Comparison of ENCODE assay signal across 1 cellular context in the genomic region with DNA sequence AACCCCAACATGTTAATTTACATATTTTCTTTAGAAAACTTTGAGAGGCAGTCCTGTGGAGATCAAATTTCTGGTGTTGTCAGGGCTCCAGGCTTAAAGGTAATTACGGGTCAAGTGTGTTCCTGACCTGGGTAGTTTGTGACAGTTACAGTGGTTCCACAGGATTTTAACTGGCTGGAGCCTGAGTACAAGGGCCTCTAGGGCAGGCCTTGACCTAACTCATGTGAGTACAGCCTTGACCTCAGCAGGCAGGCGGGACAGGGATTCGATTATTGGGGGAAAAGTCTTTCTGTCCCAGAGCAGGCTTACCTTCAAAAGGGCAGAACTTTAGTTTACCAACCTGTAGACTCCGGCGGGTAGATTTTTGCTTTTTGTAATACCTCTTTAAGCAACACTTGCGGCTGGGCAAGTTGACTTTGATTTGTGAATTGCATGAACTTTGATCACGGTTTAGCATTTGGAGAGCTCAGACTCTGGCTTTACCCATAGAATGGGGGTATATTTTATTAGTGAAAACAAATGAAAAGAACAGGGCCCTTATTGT.
TF ChIP-seq lines count a peak whose summit lies in the region.

No MANE protein-coding gene starts in this region.

TF ChIP-seq in HepG2, 621 proteins besides CTCF, POLR2A, EP300 and RAD21 (continued from another document and continues in another):
- TF ChIP-seq ZNF362 (CRISPR knock-in tag; IDR thresholded peaks at IDR 0.05; ENCODE audit: borderline replicate concordance) (peak; percentile 73; the same call in 1 of the 2 replicates), RCOR2 (CRISPR knock-in tag; IDR thresholded peaks at IDR 0.05) (peak; percentile 60), KLF16 (CRISPR knock-in tag; IDR thresholded peaks at IDR 0.05) (0 out of 4 replicates have a peak, but pooled peaks of 1 of the 2 experiments have one; percentile 30), KAT8 (CRISPR knock-in tag; IDR thresholded peaks at IDR 0.05) (0 out of 2 replicates have a peak, but pooled peaks have one; percentile 21), STAT6 (CRISPR knock-in tag; IDR thresholded peaks at IDR 0.05; ENCODE audit: borderline replicate concordance) (0 out of 2 replicates have a peak, but pooled peaks have one; percentile 46), NFAT5 (CRISPR knock-in tag; IDR thresholded peaks at IDR 0.05) (no peak), NR2F6 (IDR thresholded peaks at IDR 0.05) (peak; percentile 97), NR2F6 (CRISPR knock-in tag; IDR thresholded peaks at IDR 0.05) (peak; percentile 98), HMG20B (CRISPR knock-in tag; conservative IDR thresholded peaks at IDR 0.05) (peak; percentile 42; the same call in 1 of the 2 replicates), CSRNP1 (CRISPR knock-in tag; IDR thresholded peaks at IDR 0.05) (no peak), RFXAP (CRISPR knock-in tag; IDR thresholded peaks at IDR 0.05; ENCODE audit: borderline replicate concordance) (peak; percentile 68; the same call in 1 of the 2 replicates), JUNB (CRISPR knock-in tag; IDR thresholded peaks at IDR 0.05; ENCODE audit: borderline replicate concordance) (no peak), SIN3A (IDR thresholded peaks at IDR 0.05; ENCODE audit: borderline replicate concordance, low read depth, low read length) (no peak), ZNF256 (CRISPR knock-in tag; conservative IDR thresholded peaks at IDR 0.05) (no peak), NAIF1 (CRISPR knock-in tag; IDR thresholded peaks at IDR 0.05; ENCODE audit: borderline replicate concordance) (no peak), TEAD3 (CRISPR knock-in tag; optimal IDR thresholded peaks at IDR 0.05; ENCODE audit: borderline replicate concordance) (peak; percentile 37), SMARCE1 (IDR thresholded peaks at IDR 0.05; ENCODE audit: borderline replicate concordance) (no peak), ZBTB25 (CRISPR knock-in tag; IDR thresholded peaks at IDR 0.05) (peak; percentile 43; the same call in 1 of the 2 replicates), ZNF652 (CRISPR knock-in tag; IDR thresholded peaks at IDR 0.05; ENCODE audit: borderline replicate concordance, low read depth) (peak; percentile 50; the same call in 1 of the 2 replicates), SIN3B (IDR thresholded peaks at IDR 0.05; ENCODE audit: low read length) (no peak)
- TF ChIP-seq, protein P1, sequence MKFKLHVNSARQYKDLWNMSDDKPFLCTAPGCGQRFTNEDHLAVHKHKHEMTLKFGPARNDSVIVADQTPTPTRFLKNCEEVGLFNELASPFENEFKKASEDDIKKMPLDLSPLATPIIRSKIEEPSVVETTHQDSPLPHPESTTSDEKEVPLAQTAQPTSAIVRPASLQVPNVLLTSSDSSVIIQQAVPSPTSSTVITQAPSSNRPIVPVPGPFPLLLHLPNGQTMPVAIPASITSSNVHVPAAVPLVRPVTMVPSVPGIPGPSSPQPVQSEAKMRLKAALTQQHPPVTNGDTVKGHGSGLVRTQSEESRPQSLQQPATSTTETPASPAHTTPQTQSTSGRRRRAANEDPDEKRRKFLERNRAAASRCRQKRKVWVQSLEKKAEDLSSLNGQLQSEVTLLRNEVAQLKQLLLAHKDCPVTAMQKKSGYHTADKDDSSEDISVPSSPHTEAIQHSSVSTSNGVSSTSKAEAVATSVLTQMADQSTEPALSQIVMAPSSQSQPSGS (CRISPR knock-in tag; IDR thresholded peaks at IDR 0.05) = peak; percentile 74; the same call in 1 of the 2 replicates
- TF ChIP-seq, protein P2, sequence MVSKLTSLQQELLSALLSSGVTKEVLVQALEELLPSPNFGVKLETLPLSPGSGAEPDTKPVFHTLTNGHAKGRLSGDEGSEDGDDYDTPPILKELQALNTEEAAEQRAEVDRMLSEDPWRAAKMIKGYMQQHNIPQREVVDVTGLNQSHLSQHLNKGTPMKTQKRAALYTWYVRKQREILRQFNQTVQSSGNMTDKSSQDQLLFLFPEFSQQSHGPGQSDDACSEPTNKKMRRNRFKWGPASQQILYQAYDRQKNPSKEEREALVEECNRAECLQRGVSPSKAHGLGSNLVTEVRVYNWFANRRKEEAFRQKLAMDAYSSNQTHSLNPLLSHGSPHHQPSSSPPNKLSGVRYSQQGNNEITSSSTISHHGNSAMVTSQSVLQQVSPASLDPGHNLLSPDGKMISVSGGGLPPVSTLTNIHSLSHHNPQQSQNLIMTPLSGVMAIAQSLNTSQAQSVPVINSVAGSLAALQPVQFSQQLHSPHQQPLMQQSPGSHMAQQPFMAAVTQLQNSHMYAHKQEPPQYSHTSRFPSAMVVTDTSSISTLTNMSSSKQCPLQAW (CRISPR knock-in tag; IDR thresholded peaks at IDR 0.05) = peak; percentile 79
- TF ChIP-seq, protein P3, sequence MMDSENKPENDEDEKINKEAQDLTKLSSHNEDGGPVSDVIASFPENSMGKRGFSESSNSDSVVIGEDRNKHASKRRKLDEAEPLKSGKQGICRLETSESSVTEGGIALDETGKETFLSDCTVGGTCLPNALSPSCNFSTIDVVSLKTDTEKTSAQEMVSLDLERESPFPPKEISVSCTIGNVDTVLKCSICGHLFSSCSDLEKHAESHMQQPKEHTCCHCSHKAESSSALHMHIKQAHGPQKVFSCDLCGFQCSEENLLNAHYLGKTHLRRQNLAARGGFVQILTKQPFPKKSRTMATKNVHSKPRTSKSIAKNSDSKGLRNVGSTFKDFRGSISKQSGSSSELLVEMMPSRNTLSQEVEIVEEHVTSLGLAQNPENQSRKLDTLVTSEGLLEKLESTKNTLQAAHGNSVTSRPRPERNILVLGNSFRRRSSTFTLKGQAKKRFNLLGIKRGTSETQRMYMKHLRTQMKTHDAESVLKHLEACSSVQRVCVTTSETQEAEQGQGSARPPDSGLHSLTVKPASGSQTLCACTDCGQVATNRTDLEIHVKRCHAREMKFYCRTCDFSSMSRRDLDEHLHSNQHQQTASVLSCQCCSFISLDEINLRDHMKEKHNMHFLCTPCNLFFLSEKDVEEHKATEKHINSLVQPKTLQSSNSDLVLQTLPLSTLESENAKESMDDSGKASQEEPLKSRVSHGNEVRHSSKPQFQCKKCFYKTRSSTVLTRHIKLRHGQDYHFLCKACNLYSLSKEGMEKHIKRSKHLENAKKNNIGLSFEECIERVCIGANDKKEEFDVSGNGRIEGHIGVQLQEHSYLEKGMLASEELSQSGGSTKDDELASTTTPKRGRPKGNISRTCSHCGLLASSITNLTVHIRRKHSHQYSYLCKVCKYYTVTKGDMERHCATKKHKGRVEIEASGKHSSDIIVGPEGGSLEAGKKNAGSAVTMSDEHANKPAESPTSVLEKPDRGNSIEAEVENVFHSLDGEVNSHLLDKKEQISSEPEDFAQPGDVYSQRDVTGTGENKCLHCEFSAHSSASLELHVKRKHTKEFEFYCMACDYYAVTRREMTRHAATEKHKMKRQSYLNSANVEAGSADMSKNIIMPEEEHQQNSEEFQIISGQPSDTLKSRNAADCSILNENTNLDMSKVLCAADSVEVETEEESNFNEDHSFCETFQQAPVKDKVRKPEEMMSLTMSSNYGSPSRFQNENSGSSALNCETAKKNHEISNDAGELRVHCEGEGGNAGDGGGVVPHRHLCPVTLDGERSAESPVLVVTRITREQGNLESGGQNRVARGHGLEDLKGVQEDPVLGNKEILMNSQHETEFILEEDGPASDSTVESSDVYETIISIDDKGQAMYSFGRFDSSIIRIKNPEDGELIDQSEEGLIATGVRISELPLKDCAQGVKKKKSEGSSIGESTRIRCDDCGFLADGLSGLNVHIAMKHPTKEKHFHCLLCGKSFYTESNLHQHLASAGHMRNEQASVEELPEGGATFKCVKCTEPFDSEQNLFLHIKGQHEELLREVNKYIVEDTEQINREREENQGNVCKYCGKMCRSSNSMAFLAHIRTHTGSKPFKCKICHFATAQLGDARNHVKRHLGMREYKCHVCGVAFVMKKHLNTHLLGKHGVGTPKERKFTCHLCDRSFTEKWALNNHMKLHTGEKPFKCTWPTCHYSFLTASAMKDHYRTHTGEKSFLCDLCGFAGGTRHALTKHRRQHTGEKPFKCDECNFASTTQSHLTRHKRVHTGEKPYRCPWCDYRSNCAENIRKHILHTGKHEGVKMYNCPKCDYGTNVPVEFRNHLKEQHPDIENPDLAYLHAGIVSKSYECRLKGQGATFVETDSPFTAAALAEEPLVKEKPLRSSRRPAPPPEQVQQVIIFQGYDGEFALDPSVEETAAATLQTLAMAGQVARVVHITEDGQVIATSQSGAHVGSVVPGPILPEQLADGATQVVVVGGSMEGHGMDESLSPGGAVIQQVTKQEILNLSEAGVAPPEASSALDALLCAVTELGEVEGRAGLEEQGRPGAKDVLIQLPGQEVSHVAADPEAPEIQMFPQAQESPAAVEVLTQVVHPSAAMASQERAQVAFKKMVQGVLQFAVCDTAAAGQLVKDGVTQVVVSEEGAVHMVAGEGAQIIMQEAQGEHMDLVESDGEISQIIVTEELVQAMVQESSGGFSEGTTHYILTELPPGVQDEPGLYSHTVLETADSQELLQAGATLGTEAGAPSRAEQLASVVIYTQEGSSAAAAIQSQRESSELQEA (CRISPR knock-in tag; IDR thresholded peaks at IDR 0.05; ENCODE audit: not compliant biosample characterization) = no peak
